19 cellular contexts compared by ENCODE assay signal in the genomic region with DNA sequence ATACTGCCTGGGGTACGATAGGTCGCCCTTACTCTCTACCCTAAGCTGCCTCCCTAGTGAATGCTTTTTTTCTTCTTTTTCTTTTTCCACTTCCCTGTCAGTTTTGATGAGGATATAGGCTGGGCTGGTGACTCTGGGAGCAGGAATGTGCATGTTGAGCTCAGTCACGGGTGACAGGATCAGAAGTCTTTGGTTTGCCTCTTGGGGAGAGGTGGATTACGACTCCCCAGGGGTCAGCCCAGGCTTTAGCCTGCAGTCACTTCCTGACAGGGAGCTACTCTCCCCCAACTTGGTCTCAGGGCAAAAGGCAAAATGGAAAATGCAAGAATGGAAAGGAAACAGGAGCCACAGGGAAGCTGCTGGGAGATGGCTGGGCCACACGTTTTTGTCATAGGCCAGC. TPM values are rescaled to one million over a fixed set of nuclear protein-coding genes. Genes with fewer than 3 reads are reported as not detected.
DNase-seq lines count a peak whose midpoint lies in the region; ATAC-seq and TF ChIP-seq lines count a peak whose summit lies in the region.
"Had no signal": no experiment of that assay in that cellular context is flagged by ENCODE, and none has a peak within 500 bp of the region (broad histone marks: within the 10 kb centered on the region; RNA-seq: fewer than 3 reads in every experiment).

No MANE protein-coding gene starts in this region.

- H3K79me2 ChIP-seq in neural progenitor cell (ENCODE audit: low read depth), result no peaks in the 10 kb centered on the region

- ATAC-seq in GM21528 (IDR thresholded peaks at IDR 0.05; ENCODE audit: low FRiP score, unreplicated experiment), result no peak
- ATAC-seq in HG03460 (IDR thresholded peaks at IDR 0.05; ENCODE audit: unreplicated experiment), result no peak
- ATAC-seq: Panc1 had no signal

- H3K27ac ChIP-seq in neural progenitor cell, result no peak overlapping the region

- no peaks in the 10 kb centered on the region for H3F3A ChIP-seq in neural progenitor cell (ENCODE audit: low read depth)

- H3K36me3 Mint-ChIP-seq in neural progenitor cell, result no peaks in the 10 kb centered on the region

- DNase-seq in Caki2 (ENCODE audit: low read depth) (peak; percentile 76), LoVo (ENCODE audit: low spot score) (peak; percentile 2), epithelial cell of esophagus (ENCODE audit: low read depth) (peak; percentile 59), neural progenitor cell (ENCODE audit: low spot score) (peak; percentile 26), mesenteric fat pad (ENCODE audit: low spot score) (no peak)
- no peak for DNase-seq in activated CD4-positive, CD25-positive, alpha-beta regulatory T cell (lab: John Stamatoyannopoulos, UW)
- DNase-seq: activated CD4-positive, alpha-beta T cell treated with anti-CD3 and anti-CD28 coated beads for 4 hours; BE2C; cortex of kidney; DMS79 treated with DMSO at 0.1 percent for 48 hours; KBM-7; NCI-H1694; NCI-H524; posterior cingulate gyrus had no signal

- no peaks in the 10 kb centered on the region for H3K9me3 ChIP-seq in neural progenitor cell (ENCODE audit: low read depth)
- H3K9me3 ChIP-seq: BE2C had no signal

- in situ Hi-C loops in Caki2 (cut with HindIII; ENCODE audit: low pct_unique_long_range_greater_than_20kb, low sequenced_read_pairs), result no loop called here

- H3K9me3 Mint-ChIP-seq in neural progenitor cell, result no peaks in the 10 kb centered on the region
- H3K9me3 Mint-ChIP-seq: activated T-helper 1 cell treated with anti-CD3 and anti-CD28 coated beads, Interleukin-12 subunit alpha, Interleukin-12 subunit beta, Interleukin-2, Interleukin-4 antibody, amounts not matched to agents 30 ng/mL and 10 ng/mL and 1 ng/mL, durations not matched to agents 14 hours and 24 hours and 36 hours; T-helper 1 cell treated with Interleukin-12 subunit alpha and Interleukin-12 subunit beta and Interleukin-4 antibody, amounts not matched to agents 30 μg/mL and 1 μg/mL, for 36 hours had no signal

- H4K20me1 ChIP-seq in neural progenitor cell (ENCODE audit: low read depth), result no peaks in the 10 kb centered on the region

- H3K4me1 ChIP-seq in neural progenitor cell, result peaks cover 8% of the 10 kb centered on the region
- H3K4me1 ChIP-seq: BE2C had no signal

- no peak overlapping the region for H3K9ac ChIP-seq in neural progenitor cell

- H3K36me3 ChIP-seq in neural progenitor cell, result no peaks in the 10 kb centered on the region
- H3K36me3 ChIP-seq: BE2C had no signal

- TF ChIP-seq CTCF in epithelial cell of esophagus (IDR thresholded peaks at IDR 0.05; ENCODE audit: insufficient read depth, low read depth, low read length, missing control alignments), result no peak
- no peak for TF ChIP-seq CTCF in neural progenitor cell (IDR thresholded peaks at IDR 0.05)

- H3K4me3 ChIP-seq in epithelial cell of esophagus (ENCODE audit: low read length) (no peak overlapping the region), neural progenitor cell (no peak overlapping the region)

- no peaks in the 10 kb centered on the region for H3K27me3 ChIP-seq in neural progenitor cell
- H3K27me3 ChIP-seq: BE2C had no signal

- H3K4me2 ChIP-seq in neural progenitor cell, result no peak overlapping the region

- peaks cover 13% of the 10 kb centered on the region for H3K4me1 Mint-ChIP-seq in neural progenitor cell

- H3K27me3 Mint-ChIP-seq in neural progenitor cell (ENCODE audit: insufficient read depth, low read depth), result peaks cover 6% of the 10 kb centered on the region

- peak overlapping the region; percentile 1 for H3K27ac Mint-ChIP-seq in neural progenitor cell
- H3K27ac Mint-ChIP-seq: activated T-helper 1 cell treated with anti-CD3 and anti-CD28 coated beads, Interleukin-12 subunit alpha, Interleukin-12 subunit beta, Interleukin-2, Interleukin-4 antibody, amounts not matched to agents 30 ng/mL and 10 ng/mL and 1 ng/mL, durations not matched to agents 14 hours and 24 hours and 36 hours; T-helper 1 cell treated with Interleukin-12 subunit alpha and Interleukin-12 subunit beta and Interleukin-4 antibody, amounts not matched to agents 30 μg/mL and 1 μg/mL, for 36 hours had no signal

- no peak overlapping the region for H2AFZ ChIP-seq in neural progenitor cell (replicated peaks)

- no peak overlapping the region for H3K4me3 Mint-ChIP-seq in neural progenitor cell
- H3K4me3 Mint-ChIP-seq: activated T-helper 1 cell treated with anti-CD3 and anti-CD28 coated beads, Interleukin-12 subunit alpha, Interleukin-12 subunit beta, Interleukin-2, Interleukin-4 antibody, amounts not matched to agents 30 ng/mL and 10 ng/mL and 1 ng/mL, durations not matched to agents 14 hours and 24 hours and 36 hours; T-helper 1 cell treated with Interleukin-12 subunit alpha and Interleukin-12 subunit beta and Interleukin-4 antibody, amounts not matched to agents 30 μg/mL and 1 μg/mL, for 36 hours had no signal

RNA-seq across cellular contexts. Expression of a gene that starts 57.3 kb away (rescaled TPM):
- total RNA-seq in Caki2 (2014; rRNA removed; shearing (Covaris generic); ENCODE audit: low replicate concordance), result not detected in 2 replicates
- total RNA-seq in neural progenitor cell (ENCODE audit: low replicate concordance), result 1.5 and 4.7 TPM in 2 replicates
- total RNA-seq in mesenteric fat pad, result 21.1 TPM

Comparison
In these comparisons a context has a peak if more than half of its experiments do, and no peak if none do; other contexts are left out.
1. DNase-seq: peak in Caki2 (single experiment), LoVo (single experiment), epithelial cell of esophagus (single experiment) and neural progenitor cell (single experiment); none in mesenteric fat pad (single experiment) and activated CD4-positive, CD25-positive, alpha-beta regulatory T cell (0 of 4).